ENCODE assay signal across 1 cellular context in genomic region chr1:179025975-179026812, GRCh38.
A peak's percentile ranks its signal among the peaks of the same experiment; 100 is the strongest.
TF ChIP-seq lines count a peak whose summit lies in the region.

No MANE protein-coding gene starts in this region.

TF ChIP-seq in K562, 482 proteins besides CTCF, POLR2A, EP300 and RAD21 (continued from another document):
- TF ChIP-seq, protein P1, sequence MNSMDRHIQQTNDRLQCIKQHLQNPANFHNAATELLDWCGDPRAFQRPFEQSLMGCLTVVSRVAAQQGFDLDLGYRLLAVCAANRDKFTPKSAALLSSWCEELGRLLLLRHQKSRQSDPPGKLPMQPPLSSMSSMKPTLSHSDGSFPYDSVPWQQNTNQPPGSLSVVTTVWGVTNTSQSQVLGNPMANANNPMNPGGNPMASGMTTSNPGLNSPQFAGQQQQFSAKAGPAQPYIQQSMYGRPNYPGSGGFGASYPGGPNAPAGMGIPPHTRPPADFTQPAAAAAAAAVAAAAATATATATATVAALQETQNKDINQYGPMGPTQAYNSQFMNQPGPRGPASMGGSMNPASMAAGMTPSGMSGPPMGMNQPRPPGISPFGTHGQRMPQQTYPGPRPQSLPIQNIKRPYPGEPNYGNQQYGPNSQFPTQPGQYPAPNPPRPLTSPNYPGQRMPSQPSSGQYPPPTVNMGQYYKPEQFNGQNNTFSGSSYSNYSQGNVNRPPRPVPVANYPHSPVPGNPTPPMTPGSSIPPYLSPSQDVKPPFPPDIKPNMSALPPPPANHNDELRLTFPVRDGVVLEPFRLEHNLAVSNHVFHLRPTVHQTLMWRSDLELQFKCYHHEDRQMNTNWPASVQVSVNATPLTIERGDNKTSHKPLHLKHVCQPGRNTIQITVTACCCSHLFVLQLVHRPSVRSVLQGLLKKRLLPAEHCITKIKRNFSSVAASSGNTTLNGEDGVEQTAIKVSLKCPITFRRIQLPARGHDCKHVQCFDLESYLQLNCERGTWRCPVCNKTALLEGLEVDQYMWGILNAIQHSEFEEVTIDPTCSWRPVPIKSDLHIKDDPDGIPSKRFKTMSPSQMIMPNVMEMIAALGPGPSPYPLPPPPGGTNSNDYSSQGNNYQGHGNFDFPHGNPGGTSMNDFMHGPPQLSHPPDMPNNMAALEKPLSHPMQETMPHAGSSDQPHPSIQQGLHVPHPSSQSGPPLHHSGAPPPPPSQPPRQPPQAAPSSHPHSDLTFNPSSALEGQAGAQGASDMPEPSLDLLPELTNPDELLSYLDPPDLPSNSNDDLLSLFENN (IDR thresholded peaks at IDR 0.05; ENCODE audit: low read depth in 2 of 2, low read length in 2 of 2), result no peak
- TF ChIP-seq ZNF778 (CRISPR knock-in tag; IDR thresholded peaks at IDR 0.05), result no peak
- no peak for TF ChIP-seq ZNF3 (CRISPR knock-in tag; IDR thresholded peaks at IDR 0.05)
- TF ChIP-seq ZNF41 (CRISPR knock-in tag; conservative IDR thresholded peaks at IDR 0.05), result no peak
- peak; percentile 91 for TF ChIP-seq PHF8 (IDR thresholded peaks at IDR 0.05; ENCODE audit: borderline replicate concordance, low read length)
